8 cellular contexts compared by ENCODE assay signal in genomic region chr3:11845661-11846060, GRCh38. TPM values are rescaled to one million over a fixed set of nuclear protein-coding genes. Genes with fewer than 3 reads are reported as not detected.
DNase-seq lines count a peak whose midpoint lies in the region; ATAC-seq, FAIRE-seq and TF ChIP-seq lines count a peak whose summit lies in the region.

No MANE protein-coding gene starts in this region.

- FAIRE-seq in A549 (lab: Jason Lieb, UNC), result no peak

- TF ChIP-seq CTCF in A549 (IDR thresholded peaks at IDR 0.05) (no peak), HFF-Myc (IDR thresholded peaks at IDR 0.05; ENCODE audit: low read depth, low read length, missing control alignments) (no peak), lower leg skin (IDR thresholded peaks at IDR 0.05) (no peak), vagina (IDR thresholded peaks at IDR 0.05) (no peak)

- ATAC-seq in A549 (no peak), GM19397 (IDR thresholded peaks at IDR 0.05; ENCODE audit: unreplicated experiment) (no peak), HG02678 (IDR thresholded peaks at IDR 0.05; ENCODE audit: unreplicated experiment) (no peak)

- TF ChIP-seq POLR2A in A549 (IDR thresholded peaks at IDR 0.05; ENCODE audit: low read length), result no peak
- TF ChIP-seq POLR2A in lower leg skin (IDR thresholded peaks at IDR 0.05), result no peak
- no peak for TF ChIP-seq POLR2A in vagina (IDR thresholded peaks at IDR 0.05)

- H3K9me3 ChIP-seq in A549 (peaks cover 2% of the 10 kb centered on the region; the same call in 1 of the 3 replicates), adipocyte (ENCODE audit: control insufficient read depth, low read length) (no peaks in the 10 kb centered on the region), vagina (no peaks in the 10 kb centered on the region)

- TF ChIP-seq EP300 in A549 (IDR thresholded peaks at IDR 0.05), result no peak

- H3K27me3 ChIP-seq in adipocyte (replicated peaks; ENCODE audit: control insufficient read depth, insufficient read depth, low read length), result no peaks in the 10 kb centered on the region
- H3K27me3 ChIP-seq in vagina, result no peaks in the 10 kb centered on the region

- H3K36me3 ChIP-seq in adipocyte (ENCODE audit: control insufficient read depth, insufficient read depth, low read length, severe bottlenecking), result peaks cover 24% of the 10 kb centered on the region
- peaks cover 0 to 25% of the 10 kb centered on the region in 2 donors for H3K36me3 ChIP-seq in vagina

- POLR2A ChIA-PET in A549 (lab: Yijun Ruan, JAX), result no interaction called here

- H3K4me3 ChIP-seq in A549 (peak overlapping the region; percentile 94), HFF-Myc (replicated peaks; ENCODE audit: low read depth, low read length) (peak overlapping the region; percentile 88), adipocyte (ENCODE audit: low read length) (peak overlapping the region; percentile 97), lower leg skin (ENCODE audit: low read depth, poor library complexity, severe bottlenecking) (peak overlapping the region; percentile 92), vagina (peak overlapping the region; percentile 61 to 71)

- H3K9ac ChIP-seq in adipocyte (ENCODE audit: low read length), result peak overlapping the region; percentile 97

- H3K4me1 ChIP-seq in A549, result peaks cover 15% of the 10 kb centered on the region; the same call in 2 of the 3 replicates
- H3K4me1 ChIP-seq in adipocyte (ENCODE audit: control insufficient read depth, insufficient read depth, low read length), result peaks cover 20% of the 10 kb centered on the region
- peaks cover 30% of the 10 kb centered on the region for H3K4me1 ChIP-seq in vagina

- CTCF ChIA-PET in A549 (lab: Yijun Ruan, JAX), result interaction anchor here (2.4 to 2.5 kb wide), 2 partner anchors 9 to 12 kb away, joined by 9 to 14 read pairs; no protein-coding TSS in a partner anchor

- WGBS in A549 (ENCODE audit: missing lambda C conversion rate), result 24% methylated on average over 6 of the region's 6 CpGs
- 14 to 22% methylated on average over 6 of the region's 6 CpGs for WGBS in lower leg skin, 2 donors

- H3K27ac ChIP-seq in A549, result peak overlapping the region; percentile 88 to 93
- H3K27ac ChIP-seq in vagina, result peak overlapping the region; percentile 75

- intact Hi-C loops in lower leg skin (cut with DNase I; ENCODE audit: low total_unique reads) (no loop called here), vagina (cut with DNase I) (no loop called here)

- peak in 1 of 2 experiments; percentile 41 for DNase-seq in A549 (ENCODE audit: low read depth in 1 of 2, low spot score in 1 of 2)
- DNase-seq in HFF-Myc (ENCODE audit: extremely low read depth, low read depth), result no peak
- no peak for DNase-seq in adipocyte (ENCODE audit: low read depth)
- no peak for DNase-seq in lower leg skin (ENCODE audit: low spot score in 2 of 2)
- DNase-seq in vagina (ENCODE audit: extremely low spot score in 2 of 2), result no peak
- no peak for DNase-seq in SHP77 (lab: John Stamatoyannopoulos, UW)

- H3K4me2 ChIP-seq in A549, result peak overlapping the region; percentile 99

- TF ChIP-seq RAD21 in A549 (conservative IDR thresholded peaks at IDR 0.05 in 1 of 2, IDR thresholded peaks at IDR 0.05 in 1 of 2), result no peak

TF ChIP-seq in A549, 52 proteins besides CTCF, POLR2A, EP300 and RAD21:
- TF ChIP-seq HMGXB4 (CRISPR knock-in tag; IDR thresholded peaks at IDR 0.05; ENCODE audit: borderline replicate concordance), result no peak
- TF ChIP-seq MAFK (IDR thresholded peaks at IDR 0.05; ENCODE audit: partially characterized antibody), result peak; percentile 83
- no peak for TF ChIP-seq HES2 (IDR thresholded peaks at IDR 0.05)
TF ChIP-seq in A549: peak in this region for 1.

RNA-seq across cellular contexts. Expression of gene TAMM41, which starts 1.0 kb away (rescaled TPM):
- polyA plus RNA-seq in A549 (2011; rRNA removed), result 16.8 and 17.5 TPM in 2 replicates
- 21.3 and 22.9 TPM in 2 replicates for polyA plus RNA-seq in A549 (2012; cell fraction: cytosol; rRNA removed)
- polyA plus RNA-seq in A549 (2012; cell fraction: nucleus; rRNA removed), result 37.1 and 56.2 TPM in 2 replicates
- polyA plus RNA-seq in A549 (2017; fragmentation: RNase III; extraction: RNeasy Plus Mini Kit Qiagen cat#74134 plus additional on column Dnase treatment), result 14.9 to 16.1 TPM (median 16.0 TPM) in 3 replicates
- 11.5 and 17.6 TPM in 2 replicates for polyA minus RNA-seq in A549 (2011; rRNA and poly(A)+ RNA removed)
- 10 to 100 TPM in 1 of 4 donors, 1 to 10 TPM in 3; 7.5 to 10.8 (median 9.1) TPM for total RNA-seq in lower leg skin
- total RNA-seq in vagina, result 27.5 TPM
